ENCODE assay signal across 8 cellular contexts in the genomic region with DNA sequence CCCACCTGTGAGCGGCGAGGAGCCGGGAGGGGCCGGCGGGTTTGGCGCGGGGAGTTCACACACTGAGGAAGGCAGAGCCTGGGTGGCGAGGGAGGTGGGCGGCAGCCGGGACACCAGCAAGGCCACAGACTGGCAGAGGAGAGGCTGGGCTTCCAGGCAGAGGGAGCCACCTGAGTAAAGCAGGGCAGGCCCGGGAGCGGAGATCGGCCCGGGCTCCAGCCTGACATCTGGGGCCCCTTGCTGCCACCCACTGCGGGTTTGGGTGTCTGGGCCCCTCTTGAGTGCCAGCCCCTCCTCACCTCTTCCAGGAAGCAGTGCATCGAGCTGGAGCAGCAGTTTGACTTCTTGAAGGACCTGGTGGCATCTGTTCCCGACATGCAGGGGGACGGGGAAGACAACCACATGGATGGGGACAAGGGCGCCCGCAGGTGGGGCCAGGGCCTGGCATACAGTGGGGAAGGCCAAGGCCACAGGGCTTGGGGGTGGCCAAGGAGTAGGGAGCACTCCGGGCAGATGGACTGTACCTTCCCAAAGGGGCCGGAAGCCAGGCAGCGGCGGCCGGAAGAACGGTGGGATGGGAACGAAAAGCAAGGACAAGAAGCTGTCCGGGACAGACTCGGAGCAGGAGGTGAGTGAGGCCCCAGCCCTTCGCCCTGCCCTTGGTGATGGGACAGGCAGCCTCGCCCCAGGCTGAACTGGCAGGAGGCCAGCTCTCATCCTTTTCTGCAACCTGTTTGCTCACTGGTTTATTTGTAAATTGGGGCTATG. TPM values are rescaled to one million over a fixed set of nuclear protein-coding genes. Genes with fewer than 3 reads are reported as not detected.
DNase-seq lines count a peak whose midpoint lies in the region; ATAC-seq and TF ChIP-seq lines count a peak whose summit lies in the region.

No MANE protein-coding gene starts in this region.

- TF ChIP-seq CTCF in A673 (conservative IDR thresholded peaks at IDR 0.05; ENCODE audit: low read depth, low read length) (no peak), GM23338 (conservative IDR thresholded peaks at IDR 0.05; ENCODE audit: low read depth in 2 of 2) (no peak)
- TF ChIP-seq CTCF in activated CD8-positive, alpha-beta T cell treated with anti-CD3 and anti-CD28 coated beads for 36 hours (IDR thresholded peaks at IDR 0.05) = no peak

- peak overlapping the region; percentile 78; the same call in 1 of the 2 replicates for H2AFZ ChIP-seq in GM23338

- H3K4me3 ChIP-seq in A673 (ENCODE audit: low read depth, low read length, poor library complexity, severe bottlenecking) (peak overlapping the region; percentile 83), GM23338 (peak overlapping the region; percentile 87), iPS-18a (ENCODE audit: low read length) (peak overlapping the region; percentile 71)

- no peaks in the 10 kb centered on the region for H3K9me3 Mint-ChIP-seq in GM23338
- H3K9me3 Mint-ChIP-seq in activated CD8-positive, alpha-beta T cell treated with anti-CD3 and anti-CD28 coated beads for 36 hours = no peaks in the 10 kb centered on the region

- H3K9me3 ChIP-seq in A673 (ENCODE audit: low read depth, low read length, poor library complexity, severe bottlenecking) = no peaks in the 10 kb centered on the region
- H3K9me3 ChIP-seq in iPS-18a (ENCODE audit: control insufficient read depth, low read depth, low read length) = no peaks in the 10 kb centered on the region

- intact Hi-C loops in A673 (cut with micrococcal nuclease; ENCODE audit: unreplicated experiment) = no loop called here
- intact Hi-C loops in activated CD8-positive, alpha-beta T cell treated with anti-CD3 and anti-CD28 coated beads for 36 hours (cut with micrococcal nuclease) = no loop called here

- ATAC-seq in GM23338 = no peak
- ATAC-seq in activated CD8-positive, alpha-beta T cell treated with anti-CD3 and anti-CD28 coated beads for 36 hours = peak; percentile 3

- H3K36me3 Mint-ChIP-seq in GM23338 (ENCODE audit: low read depth) = peaks cover 21% of the 10 kb centered on the region
- H3K36me3 Mint-ChIP-seq in activated CD8-positive, alpha-beta T cell treated with anti-CD3 and anti-CD28 coated beads for 36 hours (ENCODE audit: low read depth) = peaks cover 22% of the 10 kb centered on the region

- CTCF ChIA-PET in A673 (lab: Charles Lee) = no interaction called here
- CTCF ChIA-PET in activated CD8-positive, alpha-beta T cell treated with anti-CD3 and anti-CD28 coated beads for 36 hours (lab: Charles Lee) = interaction anchor here (1.8 kb wide), 1 partner anchor 36 kb away, joined by 8 read pairs; no protein-coding TSS in a partner anchor

- H3F3A ChIP-seq in GM23338 (replicated peaks; ENCODE audit: low read depth) = 0 out of 2 replicates have a peak, but pooled peaks cover 4% of the 10 kb centered on the region

- peak overlapping the region; percentile 53 for H3K9ac ChIP-seq in iPS-18a (ENCODE audit: low read length)

- H3K27ac Mint-ChIP-seq in GM23338 = no peak overlapping the region
- peak overlapping the region; percentile 84 for H3K27ac Mint-ChIP-seq in activated CD8-positive, alpha-beta T cell treated with anti-CD3 and anti-CD28 coated beads for 36 hours

- peaks cover 12% of the 10 kb centered on the region for H3K36me3 ChIP-seq in A673 (ENCODE audit: insufficient read depth, low read length, poor library complexity, severe bottlenecking)
- no peaks in the 10 kb centered on the region; the same call in 1 of the 2 replicates for H3K36me3 ChIP-seq in GM23338 (ENCODE audit: insufficient read depth)
- H3K36me3 ChIP-seq in iPS-18a (ENCODE audit: control insufficient read depth, low read depth, low read length) = peaks cover 4% of the 10 kb centered on the region

- H3K4me1 Mint-ChIP-seq in GM23338 = peaks cover 2% of the 10 kb centered on the region; the same call in 2 of the 3 replicates
- H3K4me1 Mint-ChIP-seq in activated CD8-positive, alpha-beta T cell treated with anti-CD3 and anti-CD28 coated beads for 36 hours (ENCODE audit: low read depth) = peaks cover 29% of the 10 kb centered on the region

- H3K4me2 ChIP-seq in GM23338 = peak overlapping the region; percentile 95

- POLR2A ChIA-PET in A673 (lab: Charles Lee; ENCODE audit: low non-redundant PET) = no interaction called here
- POLR2A ChIA-PET in activated CD8-positive, alpha-beta T cell treated with anti-CD3 and anti-CD28 coated beads for 36 hours (lab: Charles Lee) = interaction anchor here (0.6 to 2.6 kb wide), 8 partner anchors 9 to 1416 kb away, joined by 3 to 16 read pairs (median 4); partner anchors contain the start of genes CCDC85B, FIBP and FOSL1

- no peaks in the 10 kb centered on the region for H3K27me3 ChIP-seq in A673 (replicated peaks; ENCODE audit: insufficient read depth, low read depth, low read length, poor library complexity)
- H3K27me3 ChIP-seq in GM23338 (ENCODE audit: insufficient read depth) = no peaks in the 10 kb centered on the region
- H3K27me3 ChIP-seq in iPS-18a (ENCODE audit: control insufficient read depth, insufficient read depth, low read length) = no peaks in the 10 kb centered on the region

- H3K27ac ChIP-seq in A673 (ENCODE audit: low read depth, low read length, poor library complexity, severe bottlenecking) = peak overlapping the region; percentile 84
- no peak overlapping the region for H3K27ac ChIP-seq in GM23338 (ENCODE audit: low read depth)
- H3K27ac ChIP-seq in iPS-18a (ENCODE audit: low read length) = no peak overlapping the region

- H3K9me2 ChIP-seq in GM23338 (ENCODE audit: insufficient read depth) = no peaks in the 10 kb centered on the region

- no peaks in the 10 kb centered on the region for H4K20me1 ChIP-seq in GM23338 (replicated peaks; ENCODE audit: insufficient read depth)

- H3K27me3 Mint-ChIP-seq in GM23338 (ENCODE audit: insufficient read depth, low read depth, poor library complexity) = peaks cover 15% of the 10 kb centered on the region
- H3K27me3 Mint-ChIP-seq in activated CD8-positive, alpha-beta T cell treated with anti-CD3 and anti-CD28 coated beads for 36 hours = no peaks in the 10 kb centered on the region

- BruUV-seq in A673 (replicated peaks; lab: Mats Ljungman, UMichigan) = no TSS peak

- H3K79me2 ChIP-seq in GM23338 (replicated peaks; ENCODE audit: insufficient read depth) = peaks cover 7% of the 10 kb centered on the region

- H3K4me1 ChIP-seq in A673 (ENCODE audit: insufficient read depth, low read length, poor library complexity, severe bottlenecking) = peaks cover 25% of the 10 kb centered on the region
- peaks cover 5% of the 10 kb centered on the region; the same call in 1 of the 2 replicates for H3K4me1 ChIP-seq in GM23338 (ENCODE audit: insufficient read depth)
- H3K4me1 ChIP-seq in iPS-18a (ENCODE audit: control insufficient read depth, low read depth, low read length) = peaks cover 5% of the 10 kb centered on the region

- DNase-seq in A673 (ENCODE audit: low spot score) (no peak), GM23338 (ENCODE audit: low spot score) (no peak), Ammon's horn (ENCODE audit: low spot score) (no peak), kidney glomerular epithelial cell (lab: John Stamatoyannopoulos, UW) (no peak), cerebellar cortex (ENCODE audit: low spot score) (no peak)
- no peak for DNase-seq in activated CD8-positive, alpha-beta T cell treated with anti-CD3 and anti-CD28 coated beads for 36 hours
- peak; percentile 26 for DNase-seq in stimulated activated naive CD4-positive, alpha-beta T cell treated with Interleukin-2 at 50 U/mL for 16 hours (lab: John Stamatoyannopoulos, UW)

- H3K4me3 Mint-ChIP-seq in GM23338 = peak overlapping the region; percentile 87
- peak overlapping the region; percentile 92 for H3K4me3 Mint-ChIP-seq in activated CD8-positive, alpha-beta T cell treated with anti-CD3 and anti-CD28 coated beads for 36 hours

TF ChIP-seq in GM23338, 12 proteins besides CTCF, POLR2A, EP300 and RAD21 (continues in another document):
- no peak for TF ChIP-seq STAT1 (IDR thresholded peaks at IDR 0.05; ENCODE audit: unreplicated experiment)

RNA-seq across cellular contexts. Expression of gene DRAP1, which starts 1.0 kb away (rescaled TPM):
- 122 and 124 TPM in 2 replicates for total RNA-seq in A673 (2021)
- total RNA-seq in GM23338 (2014; rRNA removed; shearing (Covaris generic)) = 83.0 and 121 TPM in 2 replicates
- polyA plus RNA-seq in GM23338 (2016; fragmentation: Nextera tagmentation; extraction: Ambion mirVana) = 294 and 358 TPM in 2 replicates
- 100 to 1,000 TPM; 135 TPM for total RNA-seq in activated CD8-positive, alpha-beta T cell treated with anti-CD3 and anti-CD28 coated beads for 36 hours

RNA-seq across cellular contexts. Expression of gene C11orf68, which starts 1.4 kb away (rescaled TPM):
- total RNA-seq in A673 (2021) = 22.4 and 27.6 TPM in 2 replicates
- total RNA-seq in GM23338 (2014; rRNA removed; shearing (Covaris generic)) = 21.6 and 23.2 TPM in 2 replicates
- 16.8 and 18.6 TPM in 2 replicates for polyA plus RNA-seq in GM23338 (2016; fragmentation: Nextera tagmentation; extraction: Ambion mirVana)
- 10 to 100 TPM; 26.2 to 26.3 TPM for total RNA-seq in activated CD8-positive, alpha-beta T cell treated with anti-CD3 and anti-CD28 coated beads for 36 hours

RNA-seq across cellular contexts. Expression of gene FOSL1, which starts 20.0 kb away (rescaled TPM):
- total RNA-seq in A673 (2021) = 12.6 and 29.0 TPM in 2 replicates
- 10.1 and 14.6 TPM in 2 replicates for total RNA-seq in GM23338 (2014; rRNA removed; shearing (Covaris generic))
- 17.1 and 20.1 TPM in 2 replicates for polyA plus RNA-seq in GM23338 (2016; fragmentation: Nextera tagmentation; extraction: Ambion mirVana)
- 10 to 100 TPM in 1 of 2 experiments, 1 to 10 TPM in 1; 9.9 to 10.2 TPM for total RNA-seq in activated CD8-positive, alpha-beta T cell treated with anti-CD3 and anti-CD28 coated beads for 36 hours

RNA-seq across cellular contexts. Expression of gene TSGA10IP, which starts 25.1 kb away (rescaled TPM):
- total RNA-seq in A673 (2021) = not detected in 2 replicates
- total RNA-seq in GM23338 (2014; rRNA removed; shearing (Covaris generic)) = 1.1 and 2.0 TPM in 2 replicates
- 1.6 and 2.5 TPM in 2 replicates for polyA plus RNA-seq in GM23338 (2016; fragmentation: Nextera tagmentation; extraction: Ambion mirVana)
- not detected for total RNA-seq in activated CD8-positive, alpha-beta T cell treated with anti-CD3 and anti-CD28 coated beads for 36 hours

RNA-seq across cellular contexts. Expression of gene CCDC85B, which starts 29.7 kb away (rescaled TPM):
- total RNA-seq in A673 (2021) = 32.3 and 32.9 TPM in 2 replicates
- 57.3 and 66.3 TPM in 2 replicates for total RNA-seq in GM23338 (2014; rRNA removed; shearing (Covaris generic))
- polyA plus RNA-seq in GM23338 (2016; fragmentation: Nextera tagmentation; extraction: Ambion mirVana) = 54.5 and 60.4 TPM in 2 replicates
- 10 to 100 TPM; 68.8 to 72.4 TPM for total RNA-seq in activated CD8-positive, alpha-beta T cell treated with anti-CD3 and anti-CD28 coated beads for 36 hours
